In genomic region chr1:1012736-1013104, GRCh38 we compare ENCODE assay signal across 10 cellular contexts. TPM values are rescaled to one million over a fixed set of nuclear protein-coding genes. Genes with fewer than 3 reads are reported as not detected.
A peak's percentile ranks its signal among the peaks of the same experiment; 100 is the strongest.
DNase-seq lines count a peak whose midpoint lies in the region; ATAC-seq, FAIRE-seq and TF ChIP-seq lines count a peak whose summit lies in the region.
"Not testable (repeated sequence)": the region's sequence is repeated elsewhere in the genome, so short reads cannot be mapped to it uniquely, and the experiment has no call there.
"Had no signal": no experiment of that assay in that cellular context is flagged by ENCODE, and none has a peak within 500 bp of the region (broad histone marks: within the 10 kb centered on the region; RNA-seq: fewer than 3 reads in every experiment).

No MANE protein-coding gene starts in this region.

- H3K9me3 ChIP-seq in CD8-positive, alpha-beta memory T cell (ENCODE audit: low read length); esophagus (ENCODE audit: control insufficient read depth in 2 of 2, insufficient read depth in 1 of 2, low read depth in 1 of 2, low read length in 1 of 2); HepG2 (ENCODE audit: low read length); pancreas; transverse colon: not testable (repeated sequence)

- peak overlapping the region; percentile 99 for H3K4me2 ChIP-seq in HepG2 (ENCODE audit: low read depth, low read length)

- H3K27me3 ChIP-seq in CD8-positive, alpha-beta memory T cell (ENCODE audit: insufficient read depth, low read length, poor library complexity, severe bottlenecking); esophagus (ENCODE audit: control insufficient read depth in 1 of 2, insufficient read depth in 2 of 2, low read length in 2 of 2); HepG2 (ENCODE audit: control insufficient read depth in 1 of 2, insufficient read depth in 2 of 2, low read length in 2 of 2); pancreas; transverse colon: not testable (repeated sequence)

- peaks cover 23 to 38% (median 26%) of the 10 kb centered on the region in 3 donors for H3K4me1 Mint-ChIP-seq in CD8-positive, alpha-beta memory T cell
- peaks cover 23% of the 10 kb centered on the region for H3K4me1 Mint-ChIP-seq in T-helper 1 cell treated with Interleukin-12 subunit alpha and Interleukin-12 subunit beta and Interleukin-4 antibody, amounts not matched to agents 30 μg/mL and 1 μg/mL, for 36 hours (ENCODE audit: low read depth)

- H3K79me2 ChIP-seq in HepG2 (ENCODE audit: insufficient read depth, low read length) = not testable (repeated sequence)

- peak overlapping the region; percentile 72 for H3K9ac ChIP-seq in HepG2 (ENCODE audit: insufficient read depth, low read depth, low read length)

- BruUV-seq in HepG2 (replicated peaks; lab: Mats Ljungman, UMichigan) = not testable (repeated sequence)

- peak overlapping the region; percentile 87 for H3K4me3 ChIP-seq in CD8-positive, alpha-beta memory T cell (ENCODE audit: low read length)
- peak overlapping the region; percentile 49 for H3K4me3 ChIP-seq in astrocyte of the cerebellum (ENCODE audit: low read depth, low read length)
- peak overlapping the region; percentile 55 to 76 for H3K4me3 ChIP-seq in esophagus (ENCODE audit: low read depth in 1 of 2, low read length in 2 of 2)
- H3K4me3 ChIP-seq in HepG2 (replicated peaks in 1 of 3; ENCODE audit: insufficient read depth in 1 of 3, low read depth in 2 of 3, low read length in 3 of 3) = peak overlapping the region; percentile 69 to 98 (median 86)
- peak overlapping the region in 3 of 4 donors; percentile 47 to 63 (median 55) for H3K4me3 ChIP-seq in pancreas
- H3K4me3 ChIP-seq in transverse colon = peak overlapping the region; percentile 44 to 71 (median 60)

- CTCF ChIA-PET in CD8-positive, alpha-beta memory T cell (lab: Charles Lee) = interaction anchor here (1.3 to 3.0 kb wide), 8 partner anchors 8 to 143 kb away, joined by 3 to 21 read pairs (median 6); no protein-coding TSS in a partner anchor
- CTCF ChIA-PET in HepG2 (lab: Yijun Ruan, JAX; ENCODE audit: low intra/inter-chr PET ratio, low total read pairs) = interaction anchor here (1.2 kb wide), 1 partner anchor 51 kb away, joined by 3 read pairs; no protein-coding TSS in a partner anchor

- not testable (repeated sequence) for DNase-seq in CD8-positive, alpha-beta memory T cell; astrocyte of the cerebellum (ENCODE audit: low read depth); HepG2 (ENCODE audit: low spot score); transverse colon
- peak in 1 of 6 donors; percentile 15 for DNase-seq in pancreas

- H3K4me3 Mint-ChIP-seq in CD8-positive, alpha-beta memory T cell = peak overlapping the region; percentile 94 to 99 (median 97)
- peak overlapping the region; percentile 88 for H3K4me3 Mint-ChIP-seq in T-helper 1 cell treated with Interleukin-12 subunit alpha and Interleukin-12 subunit beta and Interleukin-4 antibody, amounts not matched to agents 30 μg/mL and 1 μg/mL, for 36 hours

- not testable (repeated sequence) for TF ChIP-seq RAD21 in HepG2 (CRISPR knock-in tag; IDR thresholded peaks at IDR 0.05)

- not testable (repeated sequence) for H2AFZ ChIP-seq in HepG2 (ENCODE audit: low read length)

- TF ChIP-seq CTCF in astrocyte of the cerebellum (IDR thresholded peaks at IDR 0.05; ENCODE audit: low read depth, low read length, missing control alignments); HepG2 (CRISPR knock-in tag; IDR thresholded peaks at IDR 0.05); pancreas (IDR thresholded peaks at IDR 0.05); transverse colon (IDR thresholded peaks at IDR 0.05): not testable (repeated sequence)

- intact Hi-C loops in HepG2 (cut with micrococcal nuclease; ENCODE audit: unreplicated experiment) (loop anchor here (5.0 kb wide), 1 partner anchor 45 kb away; no protein-coding TSS in a partner anchor), transverse colon (cut with DNase I; ENCODE audit: low total_unique reads) (loop anchor here (10.0 kb wide), 1 partner anchor 362 kb away; the partner anchor contains the start of gene AURKAIP1)
- intact Hi-C loops in pancreas (cut with DNase I) = not testable (repeated sequence)

- H3K4me1 ChIP-seq in CD8-positive, alpha-beta memory T cell (ENCODE audit: insufficient read depth, low read length) = peaks cover 21% of the 10 kb centered on the region
- H3K4me1 ChIP-seq in esophagus (ENCODE audit: control insufficient read depth in 2 of 2, insufficient read depth in 2 of 2, low read length in 1 of 2); pancreas: not testable (repeated sequence)
- peaks cover 38% of the 10 kb centered on the region for H3K4me1 ChIP-seq in HepG2 (ENCODE audit: insufficient read depth, low read length)
- peaks cover 6 to 26% (median 19%) of the 10 kb centered on the region in 4 donors for H3K4me1 ChIP-seq in transverse colon

- in situ Hi-C loops in astrocyte of the cerebellum (cut with HindIII; ENCODE audit: low sequenced_read_pairs); HepG2 (cut with HindIII; ENCODE audit: extremely low pct_ligation_motif_present, low pct_unique_long_range_greater_than_20kb); transverse colon (cut with MboI; ENCODE audit: low pct_ligation_motif_present in 1 of 4, low pct_unique_long_range_greater_than_20kb in 1 of 4, low sequenced_read_pairs in 3 of 4): not testable (repeated sequence)

- WGBS in esophagus, 2 donors = 59 to 62% methylated on average over 13 of the region's 13 CpGs
- 3% methylated on average over 13 of the region's 13 CpGs for WGBS in HepG2 (ENCODE audit: low lambda C conversion rate)
- WGBS in pancreas, 2 donors = 58 to 69% methylated on average over 13 of the region's 13 CpGs
- WGBS in transverse colon (ENCODE audit: low coverage in 1 of 2), 2 donors = 0 to 56% methylated on average over 1 to 13 of the region's 13 CpGs

- H3K36me3 Mint-ChIP-seq in CD8-positive, alpha-beta memory T cell = not testable (repeated sequence)
- H3K36me3 Mint-ChIP-seq in T-helper 1 cell treated with Interleukin-12 subunit alpha and Interleukin-12 subunit beta and Interleukin-4 antibody, amounts not matched to agents 30 μg/mL and 1 μg/mL, for 36 hours (ENCODE audit: low read depth) = peaks cover 17% of the 10 kb centered on the region

- H3K27ac ChIP-seq in CD8-positive, alpha-beta memory T cell (ENCODE audit: low read depth, low read length) = peak overlapping the region; percentile 83
- H3K27ac ChIP-seq in esophagus (ENCODE audit: low read depth in 2 of 2, low read length in 1 of 2) (peak overlapping the region; percentile 67 to 90), HepG2 (ENCODE audit: extremely low read length, insufficient read depth, low read length) (peak overlapping the region; percentile 59), pancreas (peak overlapping the region; percentile 64 to 89 (median 80)), transverse colon (peak overlapping the region; percentile 86 to 90 (median 87))

- H3K27ac Mint-ChIP-seq in CD8-positive, alpha-beta memory T cell = peak overlapping the region; percentile 93 to 99 (median 98)
- H3K27ac Mint-ChIP-seq in T-helper 1 cell treated with Interleukin-12 subunit alpha and Interleukin-12 subunit beta and Interleukin-4 antibody, amounts not matched to agents 30 μg/mL and 1 μg/mL, for 36 hours = peak overlapping the region; percentile 97

- H3K36me3 ChIP-seq in CD8-positive, alpha-beta memory T cell (ENCODE audit: insufficient read depth, low read length); esophagus (ENCODE audit: control insufficient read depth in 2 of 2, insufficient read depth in 2 of 2, low read length in 1 of 2); HepG2 (replicated peaks in 1 of 2; ENCODE audit: control insufficient read depth in 1 of 2, insufficient read depth in 2 of 2, low read length in 2 of 2); pancreas; transverse colon: not testable (repeated sequence)

- H3K27me3 Mint-ChIP-seq in CD8-positive, alpha-beta memory T cell = peaks cover 5 to 17% of the 10 kb centered on the region in 2 donors
- not testable (repeated sequence) for H3K27me3 Mint-ChIP-seq in T-helper 1 cell treated with Interleukin-12 subunit alpha and Interleukin-12 subunit beta and Interleukin-4 antibody, amounts not matched to agents 30 μg/mL and 1 μg/mL, for 36 hours (ENCODE audit: low read depth)

- not testable (repeated sequence) for TF ChIP-seq POLR2A in HepG2 (IDR thresholded peaks at IDR 0.05; ENCODE audit: insufficient read depth in 1 of 2, low read depth in 2 of 2, low read length in 2 of 2); transverse colon (IDR thresholded peaks at IDR 0.05)

- POLR2A ChIA-PET in CD8-positive, alpha-beta memory T cell (lab: Charles Lee) = not testable (repeated sequence)
- POLR2A ChIA-PET in HepG2 (lab: Yijun Ruan, JAX) = interaction anchor here (0.7 to 2.1 kb wide), 6 partner anchors 8 to 152 kb away, joined by 3 to 9 read pairs (median 4); no protein-coding TSS in a partner anchor

- not testable (repeated sequence) for TF ChIP-seq EP300 in HepG2 (IDR thresholded peaks at IDR 0.05; ENCODE audit: low read depth in 2 of 2, low read length in 2 of 2); HepG2 (CRISPR knock-in tag; IDR thresholded peaks at IDR 0.05; ENCODE audit: borderline replicate concordance); transverse colon (IDR thresholded peaks at IDR 0.05; ENCODE audit: low read depth)

- peak; percentile 11 for ATAC-seq in HG03354 (IDR thresholded peaks at IDR 0.05; ENCODE audit: poor library complexity, severe bottlenecking, unreplicated experiment)
- ATAC-seq in HepG2 = not testable (repeated sequence)
- ATAC-seq in pancreas = peak in 2 of 4 donors; percentile 2 to 3

- not testable (repeated sequence) for H3K9me3 Mint-ChIP-seq in CD8-positive, alpha-beta memory T cell; T-helper 1 cell treated with Interleukin-12 subunit alpha and Interleukin-12 subunit beta and Interleukin-4 antibody, amounts not matched to agents 30 μg/mL and 1 μg/mL, for 36 hours

- H4K20me1 ChIP-seq in HepG2 (ENCODE audit: insufficient read depth, low read length) = not testable (repeated sequence)

- not testable (repeated sequence) for FAIRE-seq in HepG2 (lab: Jason Lieb, UNC); pancreas (lab: Jason Lieb, UNC)

RNA-seq across cellular contexts. Expression of gene ISG15, which starts 0.6 kb away (rescaled TPM):
- 10 to 100 TPM; 16.9 to 20.4 TPM for total RNA-seq in CD8-positive, alpha-beta memory T cell
- polyA plus RNA-seq in CD8-positive, alpha-beta memory T cell = 250 TPM
- polyA plus RNA-seq in esophagus = 10 to 100 TPM; 17.8 to 40.7 TPM
- total RNA-seq in HepG2 (2016; rRNA removed; fragmentation: Illumina TruSeq; extraction: Trizol) = 54.9 and 68.4 TPM in 2 replicates
- 17.4 and 19.2 TPM in 2 replicates for total RNA-seq in HepG2 (2016; cell fraction: cytosol; rRNA removed; fragmentation: Illumina TruSeq; extraction: Trizol; ENCODE audit: low read depth)
- total RNA-seq in HepG2 (2016; cell fraction: insoluble cytoplasmic fraction; rRNA removed; fragmentation: Illumina TruSeq; extraction: Trizol) = 52.2 and 77.4 TPM in 2 replicates
- total RNA-seq in HepG2 (2016; cell fraction: membrane; rRNA removed; fragmentation: Illumina TruSeq; extraction: Trizol) = 17.7 and 18.1 TPM in 2 replicates
- 18.3 and 23.3 TPM in 2 replicates for total RNA-seq in HepG2 (2016; cell fraction: nucleus; rRNA removed; fragmentation: Illumina TruSeq; extraction: Trizol)
- 42.1 and 63.7 TPM in 2 replicates for polyA plus RNA-seq in HepG2 (2011; rRNA removed)
- 49.9 and 81.6 TPM in 2 replicates for polyA plus RNA-seq in HepG2 (2011; cell fraction: cytosol; rRNA removed)
- polyA plus RNA-seq in HepG2 (2011; cell fraction: nucleus; rRNA removed) = 24.5 and 32.4 TPM in 2 replicates
- 19.4 and 39.7 TPM in 2 replicates for polyA plus RNA-seq in HepG2 (2012)
- polyA plus RNA-seq in HepG2 (2016; cell fraction: cytosol; fragmentation: Illumina TruSeq; extraction: Trizol; ENCODE audit: low read depth) = 13.7 and 17.3 TPM in 2 replicates
- polyA plus RNA-seq in HepG2 (2016; cell fraction: insoluble cytoplasmic fraction; fragmentation: Illumina TruSeq; extraction: Trizol; ENCODE audit: low read depth) = 47.3 and 49.3 TPM in 2 replicates
- 10.1 and 12.3 TPM in 2 replicates for polyA plus RNA-seq in HepG2 (2016; cell fraction: membrane; fragmentation: Illumina TruSeq; extraction: Trizol; ENCODE audit: low read depth)
- 22.7 and 27.6 TPM in 2 replicates for polyA plus RNA-seq in HepG2 (2016; cell fraction: nucleus; fragmentation: Illumina TruSeq; extraction: Trizol; ENCODE audit: insufficient read depth, low read depth)
- 24.2 and 34.4 TPM in 2 replicates for polyA minus RNA-seq in HepG2 (2011; rRNA and poly(A)+ RNA removed; ENCODE audit: low replicate concordance)
- polyA minus RNA-seq in HepG2 (2011; cell fraction: cytosol; rRNA and poly(A)+ RNA removed) = 11.4 and 13.3 TPM in 2 replicates
- 2.1 and 5.1 TPM in 2 replicates for polyA minus RNA-seq in HepG2 (2011; cell fraction: nucleus; rRNA and poly(A)+ RNA removed)
- total RNA-seq in pancreas = 10 to 100 TPM in 2 of 6 donors, 1 to 10 TPM in 4; 4.3 to 19.4 (median 6.6) TPM
- 10 to 100 TPM; 25.9 to 45.0 TPM for polyA plus RNA-seq in pancreas
- total RNA-seq in transverse colon = 10 to 100 TPM in 3 of 4 donors, not detected in 1; 36.0 to 70.6 (median 40.8) TPM

RNA-seq across cellular contexts. Expression of gene AGRN, which starts 7.2 kb away (rescaled TPM):
- 1 to 10 TPM; 7.1 to 8.0 TPM for total RNA-seq in CD8-positive, alpha-beta memory T cell
- polyA plus RNA-seq in CD8-positive, alpha-beta memory T cell = not detected
- 10 to 100 TPM; 17.0 to 40.6 TPM for polyA plus RNA-seq in esophagus
- total RNA-seq in HepG2 (2016; rRNA removed; fragmentation: Illumina TruSeq; extraction: Trizol) = 7.3 and 29.8 TPM in 2 replicates
- total RNA-seq in HepG2 (2016; cell fraction: cytosol; rRNA removed; fragmentation: Illumina TruSeq; extraction: Trizol; ENCODE audit: low read depth) = 2.7 and 2.9 TPM in 2 replicates
- 5.9 and 28.3 TPM in 2 replicates for total RNA-seq in HepG2 (2016; cell fraction: insoluble cytoplasmic fraction; rRNA removed; fragmentation: Illumina TruSeq; extraction: Trizol)
- total RNA-seq in HepG2 (2016; cell fraction: membrane; rRNA removed; fragmentation: Illumina TruSeq; extraction: Trizol) = 4.9 and 5.0 TPM in 2 replicates
- 36.4 and 50.3 TPM in 2 replicates for total RNA-seq in HepG2 (2016; cell fraction: nucleus; rRNA removed; fragmentation: Illumina TruSeq; extraction: Trizol)
- 65.2 and 82.7 TPM in 2 replicates for polyA plus RNA-seq in HepG2 (2011; rRNA removed)
- 37.7 and 58.0 TPM in 2 replicates for polyA plus RNA-seq in HepG2 (2011; cell fraction: cytosol; rRNA removed)
- 667 and 906 TPM in 2 replicates for polyA plus RNA-seq in HepG2 (2011; cell fraction: nucleus; rRNA removed)
- polyA plus RNA-seq in HepG2 (2012) = 77.8 and 101 TPM in 2 replicates
- 1.4 and 1.5 TPM in 2 replicates for polyA plus RNA-seq in HepG2 (2016; cell fraction: cytosol; fragmentation: Illumina TruSeq; extraction: Trizol; ENCODE audit: low read depth)
- 10.7 and 15.5 TPM in 2 replicates for polyA plus RNA-seq in HepG2 (2016; cell fraction: insoluble cytoplasmic fraction; fragmentation: Illumina TruSeq; extraction: Trizol; ENCODE audit: low read depth)
- 3.2 and 3.6 TPM in 2 replicates for polyA plus RNA-seq in HepG2 (2016; cell fraction: membrane; fragmentation: Illumina TruSeq; extraction: Trizol; ENCODE audit: low read depth)
- 125 and 134 TPM in 2 replicates for polyA plus RNA-seq in HepG2 (2016; cell fraction: nucleus; fragmentation: Illumina TruSeq; extraction: Trizol; ENCODE audit: insufficient read depth, low read depth)
- polyA minus RNA-seq in HepG2 (2011; rRNA and poly(A)+ RNA removed; ENCODE audit: low replicate concordance) = 23.8 and 86.8 TPM in 2 replicates
- 41.3 and 50.7 TPM in 2 replicates for polyA minus RNA-seq in HepG2 (2011; cell fraction: cytosol; rRNA and poly(A)+ RNA removed)
- 80.3 and 86.4 TPM in 2 replicates for polyA minus RNA-seq in HepG2 (2011; cell fraction: nucleus; rRNA and poly(A)+ RNA removed)
- total RNA-seq in pancreas = 100 to 1,000 TPM in 1 of 6 donors, 10 to 100 TPM in 5; 40.5 to 107 (median 64.0) TPM
- 100 to 1,000 TPM in 1 of 2 donors, 10 to 100 TPM in 1; 94.7 to 166 TPM for polyA plus RNA-seq in pancreas
- 100 to 1,000 TPM in 1 of 4 donors, 10 to 100 TPM in 3; 25.4 to 132 (median 44.8) TPM for total RNA-seq in transverse colon

RNA-seq across cellular contexts. Expression of gene HES4, which starts 12.8 kb away (rescaled TPM):
- under 1 TPM; 0.24 to 0.62 TPM for total RNA-seq in CD8-positive, alpha-beta memory T cell
- polyA plus RNA-seq in CD8-positive, alpha-beta memory T cell = not detected
- polyA plus RNA-seq in esophagus (10 to 100 TPM; 15.1 to 20.2 TPM), HepG2 (2011; rRNA removed) (10.6 and 17.6 TPM in 2 replicates), pancreas (10 to 100 TPM; 31.9 to 46.4 TPM)
- total RNA-seq in HepG2 (2016; rRNA removed; fragmentation: Illumina TruSeq; extraction: Trizol) (4.4 and 8.8 TPM in 2 replicates), pancreas (10 to 100 TPM; 13.2 to 29.4 (median 21.3) TPM), transverse colon (100 to 1,000 TPM in 1 of 4 donors, 10 to 100 TPM in 3; 10.8 to 140 (median 15.7) TPM)
- total RNA-seq in HepG2 (2016; cell fraction: cytosol; rRNA removed; fragmentation: Illumina TruSeq; extraction: Trizol; ENCODE audit: low read depth) = 16.5 and 25.5 TPM in 2 replicates
- total RNA-seq in HepG2 (2016; cell fraction: insoluble cytoplasmic fraction; rRNA removed; fragmentation: Illumina TruSeq; extraction: Trizol) = 3.4 and 7.9 TPM in 2 replicates
- total RNA-seq in HepG2 (2016; cell fraction: membrane; rRNA removed; fragmentation: Illumina TruSeq; extraction: Trizol) = 13.5 and 18.3 TPM in 2 replicates
- total RNA-seq in HepG2 (2016; cell fraction: nucleus; rRNA removed; fragmentation: Illumina TruSeq; extraction: Trizol) = 6.5 and 8.0 TPM in 2 replicates
- polyA plus RNA-seq in HepG2 (2011; cell fraction: cytosol; rRNA removed) = 11.6 and 28.6 TPM in 2 replicates
- 190 and 210 TPM in 2 replicates for polyA plus RNA-seq in HepG2 (2011; cell fraction: nucleus; rRNA removed)
- 4.3 and 7.0 TPM in 2 replicates for polyA plus RNA-seq in HepG2 (2012)
- 17.0 and 22.1 TPM in 2 replicates for polyA plus RNA-seq in HepG2 (2016; cell fraction: cytosol; fragmentation: Illumina TruSeq; extraction: Trizol; ENCODE audit: low read depth)
- polyA plus RNA-seq in HepG2 (2016; cell fraction: insoluble cytoplasmic fraction; fragmentation: Illumina TruSeq; extraction: Trizol; ENCODE audit: low read depth) = 4.5 and 6.0 TPM in 2 replicates
- 10.6 and 11.4 TPM in 2 replicates for polyA plus RNA-seq in HepG2 (2016; cell fraction: membrane; fragmentation: Illumina TruSeq; extraction: Trizol; ENCODE audit: low read depth)
- 16.1 and 18.4 TPM in 2 replicates for polyA plus RNA-seq in HepG2 (2016; cell fraction: nucleus; fragmentation: Illumina TruSeq; extraction: Trizol; ENCODE audit: insufficient read depth, low read depth)
- polyA minus RNA-seq in HepG2 (2011; rRNA and poly(A)+ RNA removed; ENCODE audit: low replicate concordance) = 2.2 and 6.1 TPM in 2 replicates
- 6.4 and 8.5 TPM in 2 replicates for polyA minus RNA-seq in HepG2 (2011; cell fraction: cytosol; rRNA and poly(A)+ RNA removed)
- polyA minus RNA-seq in HepG2 (2011; cell fraction: nucleus; rRNA and poly(A)+ RNA removed) = 4.6 and 8.9 TPM in 2 replicates

RNA-seq across cellular contexts. Expression of gene PERM1, which starts 30.8 kb away (rescaled TPM):
- total RNA-seq in CD8-positive, alpha-beta memory T cell = not detected
- not detected for polyA plus RNA-seq in CD8-positive, alpha-beta memory T cell
- polyA plus RNA-seq in esophagus (1 to 10 TPM in 1 of 2 donors, under 1 TPM in 1; 0.47 to 3.4 TPM), HepG2 (2011; rRNA removed) (0.29 and 0.38 TPM in 2 replicates), pancreas (under 1 TPM; 0.15 to 0.35 TPM)
- total RNA-seq in HepG2 (2016; rRNA removed; fragmentation: Illumina TruSeq; extraction: Trizol) (0.04 TPM in 1 of 2 replicates, not detected in the other), pancreas (under 1 TPM in 2 of 6 donors, not detected in 4; 0.04 to 0.32 TPM), transverse colon (under 1 TPM in 1 of 4 donors, not detected in 3; 0.14 TPM)
- not detected in 2 replicates for total RNA-seq in HepG2 (2016; cell fraction: cytosol; rRNA removed; fragmentation: Illumina TruSeq; extraction: Trizol; ENCODE audit: low read depth)
- total RNA-seq in HepG2 (2016; cell fraction: insoluble cytoplasmic fraction; rRNA removed; fragmentation: Illumina TruSeq; extraction: Trizol) = not detected in 2 replicates
- not detected in 2 replicates for total RNA-seq in HepG2 (2016; cell fraction: membrane; rRNA removed; fragmentation: Illumina TruSeq; extraction: Trizol)
- total RNA-seq in HepG2 (2016; cell fraction: nucleus; rRNA removed; fragmentation: Illumina TruSeq; extraction: Trizol) = not detected in 2 replicates
- 0.17 and 0.32 TPM in 2 replicates for polyA plus RNA-seq in HepG2 (2011; cell fraction: cytosol; rRNA removed)
- 2.3 and 2.6 TPM in 2 replicates for polyA plus RNA-seq in HepG2 (2011; cell fraction: nucleus; rRNA removed)
- 0.44 TPM in 2 replicates for polyA plus RNA-seq in HepG2 (2012)
- not detected in 2 replicates for polyA plus RNA-seq in HepG2 (2016; cell fraction: cytosol; fragmentation: Illumina TruSeq; extraction: Trizol; ENCODE audit: low read depth)
- polyA plus RNA-seq in HepG2 (2016; cell fraction: insoluble cytoplasmic fraction; fragmentation: Illumina TruSeq; extraction: Trizol; ENCODE audit: low read depth) = not detected in 2 replicates
- polyA plus RNA-seq in HepG2 (2016; cell fraction: membrane; fragmentation: Illumina TruSeq; extraction: Trizol; ENCODE audit: low read depth) = not detected in 2 replicates
- polyA plus RNA-seq in HepG2 (2016; cell fraction: nucleus; fragmentation: Illumina TruSeq; extraction: Trizol; ENCODE audit: insufficient read depth, low read depth) = not detected in 2 replicates
- 0.09 and 2.7 TPM in 2 replicates for polyA minus RNA-seq in HepG2 (2011; rRNA and poly(A)+ RNA removed; ENCODE audit: low replicate concordance)
- 0.44 and 0.59 TPM in 2 replicates for polyA minus RNA-seq in HepG2 (2011; cell fraction: cytosol; rRNA and poly(A)+ RNA removed)
- polyA minus RNA-seq in HepG2 (2011; cell fraction: nucleus; rRNA and poly(A)+ RNA removed) = 0.99 and 1.2 TPM in 2 replicates
- total RNA-seq: sciatic nerve had no signal

RNA-seq across cellular contexts. Expression of gene PLEKHN1, which starts 46.4 kb away (rescaled TPM):
- 1 to 10 TPM; 2.7 to 3.5 TPM for total RNA-seq in CD8-positive, alpha-beta memory T cell
- 0.49 TPM for polyA plus RNA-seq in CD8-positive, alpha-beta memory T cell
- polyA plus RNA-seq in esophagus (10 to 100 TPM; 35.6 to 74.7 TPM), HepG2 (2011; rRNA removed) (0.58 and 0.59 TPM in 2 replicates), pancreas (1 to 10 TPM in 1 of 2 donors, under 1 TPM in 1; 0.52 to 2.8 TPM)
- total RNA-seq in HepG2 (2016; rRNA removed; fragmentation: Illumina TruSeq; extraction: Trizol) (0.21 and 0.42 TPM in 2 replicates), pancreas (1 to 10 TPM in 2 of 6 donors, under 1 TPM in 4; 0.16 to 1.5 (median 0.40) TPM), transverse colon (1 to 10 TPM in 1 of 4 donors, under 1 TPM in 1, not detected in 2; 0.14 to 1.4 TPM)
- not detected in 2 replicates for total RNA-seq in HepG2 (2016; cell fraction: cytosol; rRNA removed; fragmentation: Illumina TruSeq; extraction: Trizol; ENCODE audit: low read depth)
- 0.31 and 0.48 TPM in 2 replicates for total RNA-seq in HepG2 (2016; cell fraction: insoluble cytoplasmic fraction; rRNA removed; fragmentation: Illumina TruSeq; extraction: Trizol)
- total RNA-seq in HepG2 (2016; cell fraction: membrane; rRNA removed; fragmentation: Illumina TruSeq; extraction: Trizol) = 0.15 and 0.17 TPM in 2 replicates
- total RNA-seq in HepG2 (2016; cell fraction: nucleus; rRNA removed; fragmentation: Illumina TruSeq; extraction: Trizol) = 0.59 and 0.63 TPM in 2 replicates
- 0.13 and 0.23 TPM in 2 replicates for polyA plus RNA-seq in HepG2 (2011; cell fraction: cytosol; rRNA removed)
- 13.2 and 15.5 TPM in 2 replicates for polyA plus RNA-seq in HepG2 (2011; cell fraction: nucleus; rRNA removed)
- polyA plus RNA-seq in HepG2 (2012) = 0.51 and 0.55 TPM in 2 replicates
- polyA plus RNA-seq in HepG2 (2016; cell fraction: cytosol; fragmentation: Illumina TruSeq; extraction: Trizol; ENCODE audit: low read depth) = 0.05 and 0.09 TPM in 2 replicates
- polyA plus RNA-seq in HepG2 (2016; cell fraction: insoluble cytoplasmic fraction; fragmentation: Illumina TruSeq; extraction: Trizol; ENCODE audit: low read depth) = 0.29 and 0.48 TPM in 2 replicates
- polyA plus RNA-seq in HepG2 (2016; cell fraction: membrane; fragmentation: Illumina TruSeq; extraction: Trizol; ENCODE audit: low read depth) = 0.13 and 0.29 TPM in 2 replicates
- polyA plus RNA-seq in HepG2 (2016; cell fraction: nucleus; fragmentation: Illumina TruSeq; extraction: Trizol; ENCODE audit: insufficient read depth, low read depth) = 2.6 and 2.7 TPM in 2 replicates
- polyA minus RNA-seq in HepG2 (2011; rRNA and poly(A)+ RNA removed; ENCODE audit: low replicate concordance) = 0.26 and 0.54 TPM in 2 replicates
- polyA minus RNA-seq in HepG2 (2011; cell fraction: cytosol; rRNA and poly(A)+ RNA removed) = 0.53 TPM in 1 of 2 replicates, not detected in the other
- 1.8 and 1.9 TPM in 2 replicates for polyA minus RNA-seq in HepG2 (2011; cell fraction: nucleus; rRNA and poly(A)+ RNA removed)
- total RNA-seq: cardiac septum had no signal
